ENCODE assay signal across 17 cellular contexts in genomic region chr12:31478425-31478824, GRCh38.
"Had no signal": no experiment of that assay in that cellular context is flagged by ENCODE, and none has a peak within 500 bp of the region (broad histone marks: within the 10 kb centered on the region; RNA-seq: fewer than 3 reads in every experiment).

No MANE protein-coding gene starts in this region.

- FAIRE-seq: small intestine had no signal

- H3K27me3 ChIP-seq: esophagus squamous epithelium, gastroesophageal sphincter, hepatocyte had no signal

- H3K9me3 Mint-ChIP-seq: dendritic cell treated with granulocyte-macrophage colony-stimulating factor and Interleukin-4, amounts not matched to agents 40 ng/mL and 50 ng/mL, for 4 days; nephron progenitor cell had no signal

- H3K4me2 ChIP-seq: hepatocyte had no signal

- H3K27ac ChIP-seq: esophagus squamous epithelium, gastroesophageal sphincter, hepatocyte, lower lobe of right lung, psoas muscle had no signal

- H3K4me3 Mint-ChIP-seq: dendritic cell treated with granulocyte-macrophage colony-stimulating factor and Interleukin-4, amounts not matched to agents 40 ng/mL and 50 ng/mL, for 4 days; naive thymus-derived CD4-positive, alpha-beta T cell; nephron progenitor cell had no signal

- H3K9me3 ChIP-seq: esophagus squamous epithelium, gastroesophageal sphincter, lower lobe of right lung, psoas muscle had no signal

- DNase-seq: esophagus squamous epithelium; foreskin fibroblast; glutamatergic neuron; left colon; lower lobe of right lung; mesendoderm; naive thymus-derived CD4-positive, alpha-beta T cell; nephron progenitor cell; psoas muscle; retina; small intestine; stimulated activated CD4-positive, alpha-beta T cell treated with anti-CD3 and anti-CD28 coated beads, Interleukin-12 subunit alpha, Interleukin-12 subunit beta, amount 100 ng/mL, for 4 hours; stimulated activated naive CD4-positive, alpha-beta T cell treated with Interleukin-2 at 50 U/mL for 16 hours; trophoblast cell had no signal

- H3K27ac Mint-ChIP-seq: dendritic cell treated with granulocyte-macrophage colony-stimulating factor and Interleukin-4, amounts not matched to agents 40 ng/mL and 50 ng/mL, for 4 days; naive thymus-derived CD4-positive, alpha-beta T cell had no signal

- H3K36me3 Mint-ChIP-seq: naive thymus-derived CD4-positive, alpha-beta T cell had no signal

- H3K4me1 ChIP-seq: esophagus squamous epithelium, gastroesophageal sphincter, lower lobe of right lung, psoas muscle had no signal

- ATAC-seq: gastroesophageal sphincter; left colon; lower lobe of right lung; naive thymus-derived CD4-positive, alpha-beta T cell; psoas muscle had no signal

- H3K36me3 ChIP-seq: esophagus squamous epithelium, lower lobe of right lung had no signal

- H3K4me3 ChIP-seq: esophagus squamous epithelium, gastroesophageal sphincter, hepatocyte, lower lobe of right lung, psoas muscle had no signal
